10 cellular contexts compared by ENCODE assay signal in the genomic region with DNA sequence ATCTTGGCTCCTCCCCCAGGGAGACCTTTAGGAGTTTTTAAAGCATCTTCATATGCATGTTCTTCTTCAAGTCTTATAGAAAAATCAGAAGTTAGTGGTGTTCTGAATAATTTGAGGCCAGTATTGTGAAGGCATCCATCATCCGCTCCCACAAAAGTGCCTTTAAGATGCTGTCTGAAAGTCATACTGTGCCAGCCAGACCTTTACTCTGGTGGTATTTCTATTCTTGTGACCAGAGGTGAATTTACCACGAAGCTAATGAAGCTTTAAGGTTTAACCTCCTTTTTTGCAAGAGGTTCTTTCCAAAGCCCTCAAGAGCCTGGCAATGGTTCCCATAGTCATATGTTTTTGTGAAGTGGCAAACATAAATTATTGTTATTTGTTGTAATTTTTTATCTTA. TPM values are rescaled to one million over a fixed set of nuclear protein-coding genes. Genes with fewer than 3 reads are reported as not detected.
"Had no signal": no experiment of that assay in that cellular context is flagged by ENCODE, and none has a peak within 500 bp of the region (broad histone marks: within the 10 kb centered on the region; RNA-seq: fewer than 3 reads in every experiment).

No MANE protein-coding gene starts in this region.

- H3K9ac ChIP-seq: GM23248 had no signal

- H3K4me3 Mint-ChIP-seq: HFFc6 had no signal

- H3K36me3 ChIP-seq: HAP-1 had no signal

- H3K27ac Mint-ChIP-seq: HFFc6 had no signal

- DNase-seq: GM23248, GOT3, H7, HFFc6, IMR-90, KG1 had no signal

- FAIRE-seq: HTR-8/SVneo, K562 had no signal

- H3K27ac ChIP-seq: GM23248 had no signal

- H3K9me3 Mint-ChIP-seq: HFFc6 had no signal

- ATAC-seq: HCT116, K562 had no signal

- H3K4me3 ChIP-seq: GM23248, HAP-1, K562 had no signal

- H3K9me3 ChIP-seq: HAP-1 had no signal

RNA-seq across cellular contexts. Expression of gene SLC40A1, which starts 54.3 kb away (rescaled TPM):
- total RNA-seq: GM23248, HFFc6 had no signal
